In genomic region chr9:125233678-125234077, GRCh38 we compare ENCODE assay signal across 12 cellular contexts. TPM values are rescaled to one million over a fixed set of nuclear protein-coding genes. Genes with fewer than 3 reads are reported as not detected.
DNase-seq lines count a peak whose midpoint lies in the region; ATAC-seq and TF ChIP-seq lines count a peak whose summit lies in the region.
"Had no signal": no experiment of that assay in that cellular context is flagged by ENCODE, and none has a peak within 500 bp of the region (broad histone marks: within the 10 kb centered on the region; RNA-seq: fewer than 3 reads in every experiment).

No MANE protein-coding gene starts in this region.

- no TSS peak for BruUV-seq in PC-3 (replicated peaks; lab: Mats Ljungman, UMichigan)

- no peak overlapping the region for H3K4me2 ChIP-seq in PC-3 (ENCODE audit: low read length)

- H3K4me3 ChIP-seq in PC-3 (ENCODE audit: low read length) (no peak overlapping the region), epithelial cell of proximal tubule (ENCODE audit: low read depth, low read length) (no peak overlapping the region), psoas muscle (no peak overlapping the region), tibial nerve (no peak overlapping the region), vagina (no peak overlapping the region)

- H3K36me3 ChIP-seq in PC-3 (ENCODE audit: low read depth, low read length) (peaks cover 35% of the 10 kb centered on the region), psoas muscle (ENCODE audit: insufficient read depth in 1 of 2, low read depth in 1 of 2) (peaks cover 9 to 91% of the 10 kb centered on the region in 2 donors), tibial nerve (peaks cover 0 to 96% (median 14%) of the 10 kb centered on the region in 3 donors), vagina (peaks cover 2 to 60% of the 10 kb centered on the region in 2 donors)

- ATAC-seq in PC-3: peak; percentile 86
- ATAC-seq in psoas muscle: peak; percentile 73 to 81 (median 80)
- ATAC-seq in GM19463 (IDR thresholded peaks at IDR 0.05; ENCODE audit: unreplicated experiment): no peak

- no peak overlapping the region for H3K9ac ChIP-seq in PC-3 (ENCODE audit: low read length)

- CTCF ChIA-PET in PC-3 (lab: Charles Lee): interaction anchor here (0.6 kb wide), 1 partner anchor 63 kb away, joined by 5 read pairs; no protein-coding TSS in a partner anchor

- H2AFZ ChIP-seq in PC-3 (ENCODE audit: low read length): no peak overlapping the region

- H3K27me3 ChIP-seq in PC-3 (ENCODE audit: low read length) (no peaks in the 10 kb centered on the region), psoas muscle (ENCODE audit: insufficient read depth in 3 of 3, low read length in 2 of 3) (no peaks in the 10 kb centered on the region), tibial nerve (no peaks in the 10 kb centered on the region), vagina (no peaks in the 10 kb centered on the region)

- H4K20me1 ChIP-seq in PC-3 (ENCODE audit: low read length): peaks cover 40% of the 10 kb centered on the region

- intact Hi-C loops in PC-3 (cut with micrococcal nuclease) (no loop called here), psoas muscle (cut with DNase I) (no loop called here), vagina (cut with DNase I) (no loop called here)

- 37 to 65% (median 41%) methylated on average over 3 of the region's 3 CpGs for WGBS in psoas muscle, 3 donors
- WGBS in tibial nerve, 2 donors: 48 to 54% methylated on average over 3 of the region's 3 CpGs

- H3F3A ChIP-seq in PC-3 (ENCODE audit: low read length, unreplicated experiment): peaks cover 16% of the 10 kb centered on the region

- TF ChIP-seq POLR2A in tibial nerve (IDR thresholded peaks at IDR 0.05): no peak
- TF ChIP-seq POLR2A in vagina (IDR thresholded peaks at IDR 0.05): no peak

- no peak for TF ChIP-seq EP300 in tibial nerve (IDR thresholded peaks at IDR 0.05)

- H3K9me3 ChIP-seq in PC-3 (ENCODE audit: low read length) (no peaks in the 10 kb centered on the region), psoas muscle (no peaks in the 10 kb centered on the region), tibial nerve (no peaks in the 10 kb centered on the region), vagina (no peaks in the 10 kb centered on the region)

- TF ChIP-seq CTCF in PC-3 (conservative IDR thresholded peaks at IDR 0.05; ENCODE audit: low read depth, low read length) (no peak), epithelial cell of proximal tubule (conservative IDR thresholded peaks at IDR 0.05; ENCODE audit: low read depth, low read length) (no peak), psoas muscle (IDR thresholded peaks at IDR 0.05) (no peak), tibial nerve (IDR thresholded peaks at IDR 0.05) (no peak), vagina (IDR thresholded peaks at IDR 0.05) (no peak)

- no peaks in the 10 kb centered on the region for H3K9me2 ChIP-seq in PC-3 (replicated peaks; ENCODE audit: low read length)

- H3K79me2 ChIP-seq in PC-3 (ENCODE audit: low read length): peaks cover 34% of the 10 kb centered on the region

- DNase-seq in EH (ENCODE audit: low read depth) (peak; percentile 99), PC-3 (peak; percentile 87), epithelial cell of proximal tubule (ENCODE audit: low read depth) (peak; percentile 96), psoas muscle (no peak), tibial nerve (ENCODE audit: low spot score in 2 of 2) (no peak), vagina (ENCODE audit: extremely low spot score in 2 of 2) (no peak), COR-L47 (lab: John Stamatoyannopoulos, UW) (no peak)
- DNase-seq: activated naive CD8-positive, alpha-beta T cell treated with anti-CD3 and anti-CD28 coated beads, Interleukin-2, amount 10 ng/mL, durations not matched to agents 7 days and 5 days; midbrain; Right ventricle myocardium superior had no signal

- peak overlapping the region; percentile 31 for H3K27ac ChIP-seq in PC-3 (ENCODE audit: low read length)
- peak overlapping the region; percentile 30 for H3K27ac ChIP-seq in psoas muscle
- no peak overlapping the region for H3K27ac ChIP-seq in tibial nerve
- H3K27ac ChIP-seq in vagina: no peak overlapping the region
- H3K27ac ChIP-seq: HL-60 had no signal

- POLR2A ChIA-PET in PC-3 (lab: Charles Lee; ENCODE audit: unreplicated experiment): interaction anchor here (0.5 to 0.6 kb wide), 4 partner anchors 9 to 122 kb away, joined by 3 to 10 read pairs (median 4); no protein-coding TSS in a partner anchor

- H3K4me1 ChIP-seq in PC-3 (ENCODE audit: insufficient read depth, low read length) (peaks cover 27% of the 10 kb centered on the region), psoas muscle (peaks cover 39% of the 10 kb centered on the region), tibial nerve (peaks cover 0 to 43% (median 28%) of the 10 kb centered on the region in 4 donors), vagina (peaks cover 39% of the 10 kb centered on the region)

RNA-seq across cellular contexts. Expression of gene HSPA5, which starts 7.5 kb away (rescaled TPM):
- total RNA-seq in PC-3 (2014; rRNA removed): 112 and 142 TPM in 2 replicates
- 210 and 241 TPM in 2 replicates for total RNA-seq in epithelial cell of proximal tubule
- total RNA-seq in psoas muscle: 100 to 1,000 TPM in 1 of 4 donors, 10 to 100 TPM in 3; 53.2 to 160 (median 84.6) TPM
- polyA plus RNA-seq in psoas muscle: 100 to 1,000 TPM in 1 of 3 donors, 10 to 100 TPM in 2; 76.7 to 179 (median 94.3) TPM
- total RNA-seq in tibial nerve: 100 to 1,000 TPM in 1 of 4 donors, 10 to 100 TPM in 3; 59.0 to 140 (median 84.9) TPM
- total RNA-seq in vagina: 88.4 TPM

RNA-seq across cellular contexts. Expression of gene GAPVD1, which starts 27.9 kb away (rescaled TPM):
- 29.7 and 30.5 TPM in 2 replicates for total RNA-seq in PC-3 (2014; rRNA removed)
- 18.2 and 20.8 TPM in 2 replicates for total RNA-seq in epithelial cell of proximal tubule
- total RNA-seq in psoas muscle: 10 to 100 TPM; 33.0 to 49.3 (median 43.1) TPM
- polyA plus RNA-seq in psoas muscle: 10 to 100 TPM in 2 of 3 donors, 1 to 10 TPM in 1; 9.7 to 26.3 (median 10.5) TPM
- 10 to 100 TPM; 56.8 to 66.6 (median 63.9) TPM for total RNA-seq in tibial nerve
- 54.8 TPM for total RNA-seq in vagina

RNA-seq across cellular contexts. Expression of gene RABEPK, which starts 33.3 kb away (rescaled TPM):
- total RNA-seq in PC-3 (2014; rRNA removed): 22.2 and 27.8 TPM in 2 replicates
- total RNA-seq in epithelial cell of proximal tubule: 20.3 and 37.9 TPM in 2 replicates
- 10 to 100 TPM in 2 of 4 donors, 1 to 10 TPM in 2; 8.8 to 12.5 (median 9.7) TPM for total RNA-seq in psoas muscle
- polyA plus RNA-seq in psoas muscle: 10 to 100 TPM; 15.4 to 34.5 (median 19.9) TPM
- 10 to 100 TPM; 10.7 to 25.5 (median 17.2) TPM for total RNA-seq in tibial nerve
- 14.7 TPM for total RNA-seq in vagina

RNA-seq across cellular contexts. Expression of gene PPP6C, which starts 44.1 kb away (rescaled TPM):
- total RNA-seq in PC-3 (2014; rRNA removed) (10.8 and 16.4 TPM in 2 replicates), epithelial cell of proximal tubule (28.3 and 29.7 TPM in 2 replicates), psoas muscle (10 to 100 TPM; 51.4 to 91.6 (median 66.6) TPM), tibial nerve (10 to 100 TPM; 30.6 to 32.7 (median 31.6) TPM), vagina (26.8 TPM)
- polyA plus RNA-seq in psoas muscle: 10 to 100 TPM; 29.9 to 66.8 (median 47.3) TPM

Comparison
In these comparisons a context has a peak if more than half of its experiments do, and no peak if none do; other contexts are left out.
1. DNase-seq: peak in EH (single experiment), PC-3 (single experiment) and epithelial cell of proximal tubule (single experiment); none in psoas muscle (0 of 2), tibial nerve (0 of 2), vagina (0 of 2) and COR-L47 (single experiment).
2. H3K27ac ChIP-seq: peak in PC-3 (single experiment) and psoas muscle (single experiment); none in tibial nerve (0 of 4) and vagina (single experiment).